ENCODE assay signal across 17 cellular contexts in the genomic region with DNA sequence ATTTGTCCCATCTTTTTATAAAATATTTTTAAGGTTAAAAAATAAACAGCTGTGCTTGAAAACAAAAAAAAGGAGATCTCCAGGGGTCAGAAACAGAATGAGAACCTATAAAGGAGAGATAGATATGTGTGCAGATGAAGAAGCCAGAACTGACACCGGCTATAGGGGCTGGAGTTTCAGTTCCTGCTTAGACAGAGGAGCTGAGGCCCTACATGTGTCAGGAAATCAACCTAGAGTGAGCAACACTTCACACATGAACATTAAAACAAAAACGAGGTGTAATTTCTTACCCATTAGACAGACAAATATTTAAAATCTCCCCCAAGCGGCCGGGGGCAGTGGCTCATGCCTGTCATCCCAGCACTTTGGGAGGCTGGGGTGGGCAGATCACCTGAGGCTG. TPM values are rescaled to one million over a fixed set of nuclear protein-coding genes. Genes with fewer than 3 reads are reported as not detected.
DNase-seq lines count a peak whose midpoint lies in the region; ATAC-seq and TF ChIP-seq lines count a peak whose summit lies in the region.
"Had no signal": no experiment of that assay in that cellular context is flagged by ENCODE, and none has a peak within 500 bp of the region (broad histone marks: within the 10 kb centered on the region; RNA-seq: fewer than 3 reads in every experiment).

No MANE protein-coding gene starts in this region.

- POLR2A ChIA-PET in WTC11 (lab: Charles Lee) = no interaction called here
- POLR2A ChIA-PET in SK-N-SH (lab: Yijun Ruan, JAX) = no interaction called here

- H3K4me1 ChIP-seq in SK-N-SH (ENCODE audit: control insufficient read depth in 1 of 2, insufficient read depth in 2 of 2, low read depth in 1 of 2, low read length in 1 of 2) (no peaks in the 10 kb centered on the region), foreskin keratinocyte (no peaks in the 10 kb centered on the region)
- H3K4me1 ChIP-seq: BLaER1 had no signal

- DNase-seq in WTC11 (ENCODE audit: low spot score) = no peak
- DNase-seq in SK-N-SH = no peak
- DNase-seq in foreskin keratinocyte = no peak
- DNase-seq in NCI-H2029 (lab: John Stamatoyannopoulos, UW) = no peak
- DNase-seq: activated CD4-positive, alpha-beta T cell treated with anti-CD3 and anti-CD28 coated beads, Interleukin-2, amount 50 U/mL, for 1 hour; activated T-cell treated with anti-CD3 and anti-CD28 coated beads, Interleukin-2, amount 50 U/mL, for 72 hours; foreskin melanocyte; NCI-H187; NCI-H69; T-helper 17 cell had no signal

- no peak overlapping the region for H3K9ac ChIP-seq in SK-N-SH
- H3K9ac ChIP-seq: BLaER1 had no signal

- peak overlapping the region in 1 of 4 donors; percentile 39 for H3K4me3 Mint-ChIP-seq in IgD-negative memory B cell
- H3K4me3 Mint-ChIP-seq in WTC11 = no peak overlapping the region
- H3K4me3 Mint-ChIP-seq: activated T-cell treated with anti-CD3 and anti-CD28 coated beads, Interleukin-2, amount 50 U/mL, for 72 hours; central memory CD8-positive, alpha-beta T cell; nephron; T-helper 17 cell had no signal

- no peaks in the 10 kb centered on the region for H3K9me3 ChIP-seq in SK-N-SH
- H3K9me3 ChIP-seq: thoracic aorta had no signal

- H3K4me3 ChIP-seq in SK-N-SH (ENCODE audit: low read depth in 2 of 2, low read length in 1 of 2) = no peak overlapping the region
- H3K4me3 ChIP-seq: BLaER1, thoracic aorta had no signal

- TF ChIP-seq EP300 in SK-N-SH (IDR thresholded peaks at IDR 0.05; ENCODE audit: borderline replicate concordance in 1 of 2, low read depth in 1 of 2, low read length in 1 of 2) = no peak

- WGBS in SK-N-SH (ENCODE audit: low lambda C conversion rate) = 20% methylated on average over 4 of the region's 4 CpGs

- H3K27me3 ChIP-seq in SK-N-SH (ENCODE audit: insufficient read depth) = no peaks in the 10 kb centered on the region; the same call in 1 of the 2 replicates
- H3K27me3 ChIP-seq in foreskin keratinocyte = no peaks in the 10 kb centered on the region

- no peaks in the 10 kb centered on the region for H3K36me3 Mint-ChIP-seq in IgD-negative memory B cell
- H3K36me3 Mint-ChIP-seq in WTC11 = peaks cover 2% of the 10 kb centered on the region; the same call in 1 of the 2 replicates

- peaks cover 4 to 10% (median 5%) of the 10 kb centered on the region in 3 donors for H3K4me1 Mint-ChIP-seq in IgD-negative memory B cell
- H3K4me1 Mint-ChIP-seq in WTC11 = no peaks in the 10 kb centered on the region
- H3K4me1 Mint-ChIP-seq: central memory CD8-positive, alpha-beta T cell; nephron; T-helper 17 cell had no signal

- H3F3A ChIP-seq in SK-N-SH (replicated peaks; ENCODE audit: insufficient read depth) = no peaks in the 10 kb centered on the region

- H4K20me1 ChIP-seq in SK-N-SH (ENCODE audit: insufficient read depth) = no peaks in the 10 kb centered on the region
- H4K20me1 ChIP-seq: BLaER1 had no signal

- ATAC-seq in GM18868 (IDR thresholded peaks at IDR 0.05; ENCODE audit: unreplicated experiment) (peak; percentile 93), HG02678 (IDR thresholded peaks at IDR 0.05; ENCODE audit: unreplicated experiment) (peak; percentile 62), WTC11 (no peak), foreskin keratinocyte (no peak)
- ATAC-seq: activated T-cell treated with anti-CD3 and anti-CD28 coated beads, Interleukin-2, amount 50 U/mL, for 72 hours; T-helper 17 cell had no signal

- H3K4me2 ChIP-seq in SK-N-SH = no peak overlapping the region
- H3K4me2 ChIP-seq: BLaER1 had no signal

- H3K9me2 ChIP-seq in SK-N-SH = no peaks in the 10 kb centered on the region

- TF ChIP-seq RAD21 in SK-N-SH (IDR thresholded peaks at IDR 0.05; ENCODE audit: low read length) = no peak

- H3K27me3 Mint-ChIP-seq in IgD-negative memory B cell (no peaks in the 10 kb centered on the region), WTC11 (ENCODE audit: low read depth) (no peaks in the 10 kb centered on the region; the same call in 1 of the 2 replicates)
- H3K27me3 Mint-ChIP-seq: central memory CD8-positive, alpha-beta T cell; T-helper 17 cell had no signal

- H2AFZ ChIP-seq in SK-N-SH (ENCODE audit: low read depth) = no peak overlapping the region

- H3K27ac Mint-ChIP-seq in IgD-negative memory B cell (peak overlapping the region in 2 of 3 donors; percentile 5 to 16), WTC11 (no peak overlapping the region)
- H3K27ac Mint-ChIP-seq: activated T-cell treated with anti-CD3 and anti-CD28 coated beads, Interleukin-2, amount 50 U/mL, for 72 hours; nephron; T-helper 17 cell had no signal

- H3K36me3 ChIP-seq in SK-N-SH (replicated peaks in 1 of 2; ENCODE audit: control insufficient read depth in 1 of 2, insufficient read depth in 2 of 2, low read length in 1 of 2) = no peaks in the 10 kb centered on the region
- H3K36me3 ChIP-seq: BLaER1, thoracic aorta had no signal

- H3K79me2 ChIP-seq in SK-N-SH (ENCODE audit: insufficient read depth) = no peaks in the 10 kb centered on the region

- H3K9me3 Mint-ChIP-seq in IgD-negative memory B cell (peaks cover 0 to 4% (median 0%) of the 10 kb centered on the region in 3 donors), WTC11 (peaks cover 5% of the 10 kb centered on the region)
- H3K9me3 Mint-ChIP-seq: activated T-cell treated with anti-CD3 and anti-CD28 coated beads, Interleukin-2, amount 50 U/mL, for 72 hours; central memory CD8-positive, alpha-beta T cell had no signal

- no peak for TF ChIP-seq CTCF in WTC11 (IDR thresholded peaks at IDR 0.05)
- TF ChIP-seq CTCF in SK-N-SH (IDR thresholded peaks at IDR 0.05) = no peak
- TF ChIP-seq CTCF in foreskin keratinocyte (conservative IDR thresholded peaks at IDR 0.05) = no peak

- CTCF ChIA-PET in WTC11 (lab: Charles Lee) = no interaction called here
- CTCF ChIA-PET in SK-N-SH (lab: Yijun Ruan, JAX) = no interaction called here

- no peak overlapping the region for H3K27ac ChIP-seq in SK-N-SH (ENCODE audit: low read depth in 2 of 2, low read length in 1 of 2)
- H3K27ac ChIP-seq in foreskin keratinocyte = no peak overlapping the region
- H3K27ac ChIP-seq: BLaER1, thoracic aorta had no signal

TF ChIP-seq in WTC11, 78 proteins besides CTCF, POLR2A, EP300 and RAD21 (continues in another document):
- TF ChIP-seq ZBTB43 (CRISPR knock-in tag; IDR thresholded peaks at IDR 0.05) = no peak
- no peak for TF ChIP-seq ZNF671 (CRISPR knock-in tag; IDR thresholded peaks at IDR 0.05)
- no peak for TF ChIP-seq ZNF232 (CRISPR knock-in tag; IDR thresholded peaks at IDR 0.05)
- TF ChIP-seq MLX (CRISPR knock-in tag; IDR thresholded peaks at IDR 0.05) = no peak

TF ChIP-seq in SK-N-SH, 30 proteins besides CTCF, POLR2A, EP300 and RAD21:
- TF ChIP-seq TCF12 (IDR thresholded peaks at IDR 0.05) = no peak
- no peak for TF ChIP-seq RFX5 (IDR thresholded peaks at IDR 0.05; ENCODE audit: low read length)
- no peak for TF ChIP-seq MXI1 (IDR thresholded peaks at IDR 0.05; ENCODE audit: low read depth, low read length)
- TF ChIP-seq JUND (IDR thresholded peaks at IDR 0.05) = no peak
- no peak for TF ChIP-seq MEF2A (IDR thresholded peaks at IDR 0.05; ENCODE audit: borderline replicate concordance, low read depth)
- TF ChIP-seq USF1 (IDR thresholded peaks at IDR 0.05; ENCODE audit: borderline replicate concordance, low read depth) = no peak
- TF ChIP-seq GABPA (IDR thresholded peaks at IDR 0.05; ENCODE audit: low read depth) = no peak
- no peak for TF ChIP-seq EZH2phosphoT487 (IDR thresholded peaks at IDR 0.05; ENCODE audit: borderline replicate concordance, low read depth)

RNA-seq across cellular contexts. Expression of gene HUWE1, which starts 17.8 kb away (rescaled TPM):
- polyA plus RNA-seq in IgD-negative memory B cell = 17.5 TPM
- 265 to 277 TPM (median 269 TPM) in 3 replicates for total RNA-seq in WTC11 (2021)
- 39.1 and 43.4 TPM in 2 replicates for polyA plus RNA-seq in SK-N-SH (2012; rRNA removed)
- 25.3 and 32.6 TPM in 2 replicates for polyA plus RNA-seq in SK-N-SH (2012; cell fraction: cytosol; rRNA removed)
- polyA plus RNA-seq in SK-N-SH (2012; cell fraction: nucleus; rRNA removed) = 80.8 and 135 TPM in 2 replicates
- 107 and 108 TPM in 2 replicates for total RNA-seq in foreskin keratinocyte
- polyA plus RNA-seq in foreskin keratinocyte = 30.9 and 34.1 TPM in 2 replicates

Comparison
In these comparisons a context has a peak if more than half of its experiments do, and no peak if none do; other contexts are left out.
1. ATAC-seq: peak in GM18868 (single experiment) and HG02678 (single experiment); none in WTC11 (single experiment) and foreskin keratinocyte (single experiment).